8 cellular contexts compared by ENCODE assay signal in genomic region chr17:82292251-82293154, GRCh38. TPM values are rescaled to one million over a fixed set of nuclear protein-coding genes. Genes with fewer than 3 reads are reported as not detected.
DNase-seq lines count a peak whose midpoint lies in the region; ATAC-seq and TF ChIP-seq lines count a peak whose summit lies in the region.

No MANE protein-coding gene starts in this region.

- peak overlapping the region; percentile 99 for H3K27ac ChIP-seq in upper lobe of left lung

- no peak for TF ChIP-seq CTCF in GM13976 (IDR thresholded peaks at IDR 0.05; ENCODE audit: borderline replicate concordance, control extremely low read depth, extremely low read depth, insufficient read depth, missing control alignments)
- no peak for TF ChIP-seq CTCF in upper lobe of left lung (IDR thresholded peaks at IDR 0.05)

- TF ChIP-seq POLR2A in upper lobe of left lung (IDR thresholded peaks at IDR 0.05): peak; percentile 24 to 99 (median 98)

- intact Hi-C loops in left cardiac atrium (cut with DNase I) (loop anchor here in 1 of 2 donors (10.0 kb wide), 1 partner anchor 48 kb away; no protein-coding TSS in a partner anchor), posterior cingulate gyrus (cut with DNase I) (loop anchor here (1.0 to 10.0 kb wide), 2 partner anchors 19 to 48 kb away; partner anchors contain the start of gene CSNK1D)

- DNase-seq in GM13976 (ENCODE audit: low spot score): peak; percentile 99
- peak; percentile 99 for DNase-seq in NCI-H1436 treated with DMSO at 0.1 percent for 48 hours (lab: John Stamatoyannopoulos, UW)
- peak; percentile 86 for DNase-seq in T follicular helper cell (ENCODE audit: low read depth)
- DNase-seq in amniotic epithelial cell (ENCODE audit: low read depth): peak; percentile 99
- DNase-seq in left cardiac atrium: peak; percentile 97
- peak; percentile 93 to 100 (median 95) for DNase-seq in posterior cingulate gyrus
- peak; percentile 97 to 98 for DNase-seq in upper lobe of left lung

- in situ Hi-C loops in GM13976 (cut with MboI; ENCODE audit: low sequenced_read_pairs, unreplicated experiment): no loop called here

- ATAC-seq in HG02852 (IDR thresholded peaks at IDR 0.05; ENCODE audit: unreplicated experiment) (peak; percentile 95), left cardiac atrium (peak; percentile 96 to 97), upper lobe of left lung (ENCODE audit: low FRiP score in 2 of 2) (peak; percentile 96)

- peaks cover 51 to 61% (median 58%) of the 10 kb centered on the region in 4 donors for H3K4me1 ChIP-seq in upper lobe of left lung

- no peaks in the 10 kb centered on the region for H3K36me3 ChIP-seq in upper lobe of left lung

- H3K27me3 ChIP-seq in upper lobe of left lung: no peaks in the 10 kb centered on the region

- WGBS in upper lobe of left lung, 2 donors: 10 to 35% methylated on average over 10 to 26 of the region's 86 CpGs

- H3K9me3 ChIP-seq in upper lobe of left lung: no peaks in the 10 kb centered on the region

- peak overlapping the region; percentile 65 to 91 (median 74) for H3K4me3 ChIP-seq in upper lobe of left lung

- no peak for TF ChIP-seq EP300 in upper lobe of left lung (IDR thresholded peaks at IDR 0.05)

RNA-seq across cellular contexts. Expression of gene CSNK1D, which starts 19.0 kb away (rescaled TPM):
- total RNA-seq in left cardiac atrium (10 to 100 TPM; 63.6 to 88.2 TPM), upper lobe of left lung (100 to 1,000 TPM in 4 of 6 donors, 10 to 100 TPM in 2; 80.6 to 228 (median 152) TPM)

RNA-seq across cellular contexts. Expression of gene CD7, which starts 24.9 kb away (rescaled TPM):
- total RNA-seq in left cardiac atrium: 1 to 10 TPM in 1 of 2 donors, under 1 TPM in 1; 0.60 to 1.8 TPM
- total RNA-seq in upper lobe of left lung: 10 to 100 TPM in 1 of 6 donors, 1 to 10 TPM in 5; 5.2 to 24.7 (median 7.6) TPM

RNA-seq across cellular contexts. Expression of gene SECTM1, which starts 41.1 kb away (rescaled TPM):
- total RNA-seq in left cardiac atrium (10 to 100 TPM in 1 of 2 donors, 1 to 10 TPM in 1; 6.6 to 12.6 TPM), upper lobe of left lung (10 to 100 TPM; 17.8 to 50.4 (median 36.2) TPM)

Comparison
In these comparisons a context has a peak if more than half of its experiments do, and no peak if none do; other contexts are left out.
1. Peak in every context shown above with its lines: DNase-seq, ATAC-seq, H3K4me3 ChIP-seq and H3K27ac ChIP-seq.